In genomic region chr18:23967321-23968089, GRCh38 we compare ENCODE assay signal across 10 cellular contexts. TPM values are rescaled to one million over a fixed set of nuclear protein-coding genes. Genes with fewer than 3 reads are reported as not detected.
A peak's percentile ranks its signal among the peaks of the same experiment; 100 is the strongest.
DNase-seq lines count a peak whose midpoint lies in the region; ATAC-seq and TF ChIP-seq lines count a peak whose summit lies in the region.
"Had no signal": no experiment of that assay in that cellular context is flagged by ENCODE, and none has a peak within 500 bp of the region (broad histone marks: within the 10 kb centered on the region; RNA-seq: fewer than 3 reads in every experiment).

No MANE protein-coding gene starts in this region.

- intact Hi-C loops in gastrocnemius medialis (cut with DNase I; ENCODE audit: low total_unique reads) = loop anchor here (10.0 kb wide), 1 partner anchor 147 kb away; no protein-coding TSS in a partner anchor

- peak; percentile 48 for DNase-seq in GM06990 (ENCODE audit: extremely low read depth, insufficient read length)
- peak; percentile 57 for DNase-seq in LHCN-M2 (ENCODE audit: low read depth)
- peak; percentile 47 for DNase-seq in activated naive CD8-positive, alpha-beta T cell treated with anti-CD3 and anti-CD28 coated beads, Interleukin-2, amount 50 U/mL, for 24 hours
- DNase-seq in RWPE1 (ENCODE audit: low spot score) = no peak
- no peak for DNase-seq in gastrocnemius medialis
- DNase-seq in smooth muscle cell (lab: John Stamatoyannopoulos, UW; ENCODE audit: unreplicated experiment) = no peak
- DNase-seq in NCI-H226 = no peak
- DNase-seq: right lobe of liver had no signal

- peak overlapping the region; percentile 24 for H3K27ac Mint-ChIP-seq in activated naive CD8-positive, alpha-beta T cell treated with anti-CD3 and anti-CD28 coated beads, Interleukin-2, amount 50 U/mL, for 24 hours

- no peak overlapping the region for H3K4me2 ChIP-seq in smooth muscle cell

- WGBS in smooth muscle cell (ENCODE audit: low lambda C conversion rate) = 92% methylated on average over 9 of the region's 9 CpGs

- H3K9me3 ChIP-seq in gastrocnemius medialis (no peaks in the 10 kb centered on the region), smooth muscle cell (replicated peaks; ENCODE audit: low read depth) (no peaks in the 10 kb centered on the region)
- H3K9me3 ChIP-seq: right lobe of liver had no signal

- H3K36me3 ChIP-seq in GM06990 (ENCODE audit: control insufficient read depth, insufficient read depth, low read length) (no peaks in the 10 kb centered on the region), gastrocnemius medialis (no peaks in the 10 kb centered on the region), smooth muscle cell (ENCODE audit: low read depth) (no peaks in the 10 kb centered on the region)
- H3K36me3 ChIP-seq: right lobe of liver had no signal

- no peak for TF ChIP-seq POLR2A in gastrocnemius medialis (IDR thresholded peaks at IDR 0.05)

- no peaks in the 10 kb centered on the region for H4K20me1 ChIP-seq in smooth muscle cell (ENCODE audit: low read depth)

- TF ChIP-seq CTCF in GM06990 (IDR thresholded peaks at IDR 0.05; ENCODE audit: insufficient read depth, low read length, poor library complexity, severe bottlenecking) (no peak), RWPE1 (conservative IDR thresholded peaks at IDR 0.05; ENCODE audit: low read depth) (no peak), gastrocnemius medialis (IDR thresholded peaks at IDR 0.05 in 4 of 5, conservative IDR thresholded peaks at IDR 0.05 in 1 of 5) (no peak), smooth muscle cell (IDR thresholded peaks at IDR 0.05; ENCODE audit: borderline replicate concordance, insufficient read depth, poor library complexity, severe bottlenecking) (no peak)

- H3K4me3 ChIP-seq in GM06990 (replicated peaks; ENCODE audit: low read depth, low read length) (no peak overlapping the region), gastrocnemius medialis (no peak overlapping the region), smooth muscle cell (no peak overlapping the region)
- H3K4me3 ChIP-seq: right lobe of liver had no signal

- ATAC-seq in GM21390 (IDR thresholded peaks at IDR 0.05; ENCODE audit: unreplicated experiment) = peak; percentile 51
- peak; percentile 48 for ATAC-seq in activated naive CD8-positive, alpha-beta T cell treated with anti-CD3 and anti-CD28 coated beads, Interleukin-2, amount 50 U/mL, for 24 hours
- no peak for ATAC-seq in gastrocnemius medialis

- no peaks in the 10 kb centered on the region for H3K79me2 ChIP-seq in smooth muscle cell (ENCODE audit: low read depth)

- H3K27me3 Mint-ChIP-seq in activated naive CD8-positive, alpha-beta T cell treated with anti-CD3 and anti-CD28 coated beads, Interleukin-2, amount 50 U/mL, for 24 hours = no peaks in the 10 kb centered on the region

- peaks cover 5% of the 10 kb centered on the region for H3K36me3 Mint-ChIP-seq in activated naive CD8-positive, alpha-beta T cell treated with anti-CD3 and anti-CD28 coated beads, Interleukin-2, amount 50 U/mL, for 24 hours (ENCODE audit: low read depth)

- H3F3A ChIP-seq in smooth muscle cell (ENCODE audit: low read depth) = peaks cover 9% of the 10 kb centered on the region

- H3K4me1 ChIP-seq in gastrocnemius medialis (no peaks in the 10 kb centered on the region), smooth muscle cell (ENCODE audit: low read depth) (peaks cover 12% of the 10 kb centered on the region)

- POLR2A ChIA-PET in RWPE1 (lab: Yijun Ruan, JAX; ENCODE audit: low non-redundant PET) = no interaction called here

- H3K4me3 Mint-ChIP-seq in activated naive CD8-positive, alpha-beta T cell treated with anti-CD3 and anti-CD28 coated beads, Interleukin-2, amount 50 U/mL, for 24 hours = no peak overlapping the region

- in situ Hi-C loops in gastrocnemius medialis (cut with MboI; ENCODE audit: low sequenced_read_pairs in 4 of 4) = no loop called here

- H3K27ac ChIP-seq in RWPE1 (no peak overlapping the region), gastrocnemius medialis (no peak overlapping the region), smooth muscle cell (ENCODE audit: low read depth) (no peak overlapping the region)
- H3K27ac ChIP-seq: epithelial cell of prostate, right lobe of liver had no signal

- no peaks in the 10 kb centered on the region for H3K9me3 Mint-ChIP-seq in activated naive CD8-positive, alpha-beta T cell treated with anti-CD3 and anti-CD28 coated beads, Interleukin-2, amount 50 U/mL, for 24 hours

- H3K9ac ChIP-seq in smooth muscle cell (ENCODE audit: low read depth) = no peak overlapping the region

- CTCF ChIA-PET in RWPE1 (lab: Yijun Ruan, JAX) = no interaction called here

- H3K4me1 Mint-ChIP-seq in activated naive CD8-positive, alpha-beta T cell treated with anti-CD3 and anti-CD28 coated beads, Interleukin-2, amount 50 U/mL, for 24 hours = peaks cover 78% of the 10 kb centered on the region

- no peak overlapping the region for H2AFZ ChIP-seq in smooth muscle cell (ENCODE audit: low read depth)

- H3K27me3 ChIP-seq in GM06990 (replicated peaks; ENCODE audit: control insufficient read depth, insufficient read depth, low read length) (no peaks in the 10 kb centered on the region; the same call in 1 of the 2 replicates), gastrocnemius medialis (no peaks in the 10 kb centered on the region), smooth muscle cell (ENCODE audit: low read depth) (no peaks in the 10 kb centered on the region)
- H3K27me3 ChIP-seq: right lobe of liver had no signal

RNA-seq across cellular contexts. Expression of gene TTC39C, which starts 47.0 kb away (rescaled TPM):
- total RNA-seq in LHCN-M2 (2014; rRNA removed) (18.3 and 22.8 TPM in 2 replicates), gastrocnemius medialis (1 to 10 TPM in 3 of 4 donors, under 1 TPM in 1; 0.71 to 1.8 (median 1.5) TPM), smooth muscle cell (10.4 TPM in 2 replicates)
- 9.7 TPM for polyA plus RNA-seq in LHCN-M2 (2012)
- 3.1 and 4.6 TPM in 2 replicates for polyA plus RNA-seq in smooth muscle cell

Comparison
In these comparisons a context has a peak if more than half of its experiments do, and no peak if none do; other contexts are left out.
1. DNase-seq: peak in GM06990 (single experiment), LHCN-M2 (single experiment) and activated naive CD8-positive, alpha-beta T cell treated with anti-CD3 and anti-CD28 coated beads, Interleukin-2, amount 50 U/mL, for 24 hours (single experiment); none in RWPE1 (single experiment), gastrocnemius medialis (0 of 2), smooth muscle cell (single experiment) and NCI-H226 (single experiment).
2. ATAC-seq: peak in GM21390 (single experiment) and activated naive CD8-positive, alpha-beta T cell treated with anti-CD3 and anti-CD28 coated beads, Interleukin-2, amount 50 U/mL, for 24 hours (single experiment); none in gastrocnemius medialis (0 of 2).